1 cellular context compared by ENCODE assay signal in the genomic region with DNA sequence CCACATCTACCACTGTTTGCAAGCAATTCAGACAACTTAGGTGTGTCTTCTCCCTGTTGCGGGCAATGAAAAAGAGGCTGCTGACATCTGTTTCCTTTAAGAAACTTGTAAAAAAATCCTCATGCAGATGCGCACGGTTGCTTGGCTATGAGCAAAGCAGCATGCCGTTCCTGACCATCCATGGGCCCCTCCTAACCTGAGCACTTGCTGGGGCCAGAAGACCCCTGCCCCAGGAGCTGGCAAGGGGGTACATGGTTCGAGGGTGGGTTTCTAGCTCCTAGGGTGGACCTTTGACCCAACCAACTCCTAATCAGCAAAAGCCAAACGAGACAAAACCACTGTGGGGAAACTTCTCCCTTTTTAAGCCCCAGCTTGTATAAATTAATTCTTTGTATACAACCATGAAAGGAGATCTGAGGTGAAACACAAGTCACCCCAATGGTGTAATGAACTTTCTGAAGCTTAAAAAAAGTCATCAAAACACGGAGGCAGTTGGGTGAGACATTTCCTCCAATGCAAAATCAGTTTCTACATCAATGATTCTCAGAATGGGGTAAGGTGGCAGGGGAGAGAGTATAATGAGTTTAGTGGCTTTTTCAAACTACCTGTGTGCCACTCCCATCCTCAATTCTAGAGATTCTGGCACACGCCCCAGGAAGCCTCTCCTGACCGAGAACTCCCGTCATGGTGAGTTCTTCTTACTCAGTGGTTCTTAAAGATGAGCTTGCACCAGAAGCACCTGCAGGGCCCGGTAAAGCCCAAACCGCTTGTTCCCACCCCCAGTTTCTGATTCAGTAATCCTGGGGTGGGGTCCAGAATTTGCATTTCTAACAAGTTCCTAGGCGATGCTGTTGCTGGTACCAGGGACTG.
TF ChIP-seq lines count a peak whose summit lies in the region.

No MANE protein-coding gene starts in this region.

TF ChIP-seq in GM23338, 12 proteins besides CTCF, POLR2A, EP300 and RAD21 (continued from another document):
- TF ChIP-seq, protein P1, sequence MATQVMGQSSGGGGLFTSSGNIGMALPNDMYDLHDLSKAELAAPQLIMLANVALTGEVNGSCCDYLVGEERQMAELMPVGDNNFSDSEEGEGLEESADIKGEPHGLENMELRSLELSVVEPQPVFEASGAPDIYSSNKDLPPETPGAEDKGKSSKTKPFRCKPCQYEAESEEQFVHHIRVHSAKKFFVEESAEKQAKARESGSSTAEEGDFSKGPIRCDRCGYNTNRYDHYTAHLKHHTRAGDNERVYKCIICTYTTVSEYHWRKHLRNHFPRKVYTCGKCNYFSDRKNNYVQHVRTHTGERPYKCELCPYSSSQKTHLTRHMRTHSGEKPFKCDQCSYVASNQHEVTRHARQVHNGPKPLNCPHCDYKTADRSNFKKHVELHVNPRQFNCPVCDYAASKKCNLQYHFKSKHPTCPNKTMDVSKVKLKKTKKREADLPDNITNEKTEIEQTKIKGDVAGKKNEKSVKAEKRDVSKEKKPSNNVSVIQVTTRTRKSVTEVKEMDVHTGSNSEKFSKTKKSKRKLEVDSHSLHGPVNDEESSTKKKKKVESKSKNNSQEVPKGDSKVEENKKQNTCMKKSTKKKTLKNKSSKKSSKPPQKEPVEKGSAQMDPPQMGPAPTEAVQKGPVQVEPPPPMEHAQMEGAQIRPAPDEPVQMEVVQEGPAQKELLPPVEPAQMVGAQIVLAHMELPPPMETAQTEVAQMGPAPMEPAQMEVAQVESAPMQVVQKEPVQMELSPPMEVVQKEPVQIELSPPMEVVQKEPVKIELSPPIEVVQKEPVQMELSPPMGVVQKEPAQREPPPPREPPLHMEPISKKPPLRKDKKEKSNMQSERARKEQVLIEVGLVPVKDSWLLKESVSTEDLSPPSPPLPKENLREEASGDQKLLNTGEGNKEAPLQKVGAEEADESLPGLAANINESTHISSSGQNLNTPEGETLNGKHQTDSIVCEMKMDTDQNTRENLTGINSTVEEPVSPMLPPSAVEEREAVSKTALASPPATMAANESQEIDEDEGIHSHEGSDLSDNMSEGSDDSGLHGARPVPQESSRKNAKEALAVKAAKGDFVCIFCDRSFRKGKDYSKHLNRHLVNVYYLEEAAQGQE (IDR thresholded peaks at IDR 0.05; ENCODE audit: unreplicated experiment): no peak
TF ChIP-seq in GM23338: peak in this region for 0.
